ENCODE assay signal across 9 cellular contexts in the genomic region with DNA sequence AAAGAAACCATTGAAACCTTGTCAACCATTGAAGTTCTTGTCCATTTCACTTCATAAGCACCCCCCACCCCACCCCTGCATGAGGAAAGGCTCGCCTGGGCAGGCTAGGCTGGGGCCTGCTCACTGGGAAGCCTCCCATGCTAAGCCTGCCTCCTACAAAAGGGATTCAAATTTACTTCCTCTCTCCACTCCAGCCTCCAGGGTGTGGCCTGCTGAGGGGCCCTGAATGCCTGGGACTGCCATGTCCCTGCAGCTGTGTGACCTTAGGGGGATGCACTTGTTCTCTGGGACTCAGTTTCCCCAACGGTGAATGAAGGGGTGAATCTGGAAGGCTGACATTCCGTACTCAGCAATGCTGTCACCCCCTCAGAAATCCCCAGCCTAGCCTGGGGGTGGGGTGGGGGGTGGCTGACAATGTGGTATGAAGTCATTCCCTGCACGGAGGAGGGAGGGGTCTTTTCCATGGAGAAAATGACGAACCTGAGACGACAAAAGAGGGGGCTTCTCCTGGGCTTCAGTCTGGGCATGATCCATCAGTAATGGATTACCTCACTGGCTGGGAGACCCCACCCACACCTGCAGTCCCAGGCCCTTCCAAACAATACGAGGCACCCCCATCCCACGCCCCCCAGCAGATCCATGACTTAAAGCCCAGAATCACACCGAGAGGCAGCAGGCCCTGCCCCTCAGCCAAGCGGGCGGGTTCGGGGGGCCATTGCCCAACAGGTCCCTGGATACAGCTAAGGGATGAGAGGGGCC. TPM values are rescaled to one million over a fixed set of nuclear protein-coding genes. Genes with fewer than 3 reads are reported as not detected.
DNase-seq lines count a peak whose midpoint lies in the region; ATAC-seq, FAIRE-seq and TF ChIP-seq lines count a peak whose summit lies in the region.
"Had no signal": no experiment of that assay in that cellular context is flagged by ENCODE, and none has a peak within 500 bp of the region (broad histone marks: within the 10 kb centered on the region; RNA-seq: fewer than 3 reads in every experiment).

No MANE protein-coding gene starts in this region.

- H3K4me3 ChIP-seq in Panc1 (ENCODE audit: low read depth in 2 of 2, low read length in 2 of 2), result peak overlapping the region; percentile 59 to 60
- H3K4me3 ChIP-seq in pancreas, result peak overlapping the region; percentile 44 to 71 (median 62)

- H3K36me3 ChIP-seq in Panc1 (ENCODE audit: control insufficient read depth, insufficient read depth, low read length), result no peaks in the 10 kb centered on the region; the same call in 1 of the 2 replicates
- H3K36me3 ChIP-seq in pancreas, result no peaks in the 10 kb centered on the region

- no peak overlapping the region; the same call in 1 of the 2 replicates for H3K27ac ChIP-seq in Panc1 (ENCODE audit: low read length)
- H3K27ac ChIP-seq in pancreas, result no peak overlapping the region

- CTCF ChIA-PET in Panc1 (lab: Charles Lee), result no interaction called here

- in situ Hi-C loops in Panc1 (cut with HindIII; ENCODE audit: low pct_unique_long_range_greater_than_20kb, low sequenced_read_pairs), result no loop called here

- intact Hi-C loops in Panc1 (cut with micrococcal nuclease; ENCODE audit: unreplicated experiment) (no loop called here), pancreas (cut with DNase I) (no loop called here)

- no peak for DNase-seq in GM12892 (ENCODE audit: insufficient read length)
- no peak for DNase-seq in Panc1 (ENCODE audit: low read depth, low spot score)
- peak in 1 of 6 donors; percentile 33 for DNase-seq in pancreas
- no peak for DNase-seq in NCI-H446 (lab: John Stamatoyannopoulos, UW)
- no peak for DNase-seq in H4 (ENCODE audit: low spot score)
- DNase-seq in mucosa of gallbladder (ENCODE audit: low spot score), result no peak

- POLR2A ChIA-PET in Panc1 (lab: Charles Lee), result no interaction called here

- H3K27me3 ChIP-seq in Panc1 (ENCODE audit: control insufficient read depth, insufficient read depth, low read length), result no peaks in the 10 kb centered on the region
- H3K27me3 ChIP-seq in pancreas, result no peaks in the 10 kb centered on the region

- no peaks in the 10 kb centered on the region for H3K9me3 ChIP-seq in Panc1 (ENCODE audit: control insufficient read depth, insufficient read depth, low read depth, low read length)
- H3K9me3 ChIP-seq in pancreas, result no peaks in the 10 kb centered on the region

- ATAC-seq in Panc1, result no peak
- ATAC-seq in esophagus mucosa, result peak; percentile 31
- ATAC-seq in pancreas, result no peak
- no peak for ATAC-seq in HG02870 (IDR thresholded peaks at IDR 0.05; ENCODE audit: unreplicated experiment)

- TF ChIP-seq CTCF in Panc1 (IDR thresholded peaks at IDR 0.05) (no peak), pancreas (IDR thresholded peaks at IDR 0.05) (no peak)

- FAIRE-seq in GM12892 (lab: Jason Lieb, UNC), result peak; percentile 76
- no peak for FAIRE-seq in pancreas (lab: Jason Lieb, UNC)

- WGBS in pancreas, 2 donors, result 53 to 58% methylated on average over 12 of the region's 12 CpGs

- no TSS peak for BruUV-seq in Panc1 (replicated peaks; lab: Mats Ljungman, UMichigan)

- TF ChIP-seq POLR2A in GM12892 (IDR thresholded peaks at IDR 0.05; ENCODE audit: low read depth, low read length), result no peak

- peaks cover 3% of the 10 kb centered on the region; the same call in 1 of the 2 replicates for H3K4me1 ChIP-seq in Panc1 (ENCODE audit: control insufficient read depth, insufficient read depth, low read length)
- H3K4me1 ChIP-seq in pancreas, result peaks cover 6 to 13% (median 9%) of the 10 kb centered on the region in 3 donors

RNA-seq across cellular contexts. Expression of a gene that starts 1.1 kb away (rescaled TPM):
- polyA plus RNA-seq in GM12892 (2012; ENCODE audit: missing spikeins), result 32.5 TPM
- total RNA-seq in Panc1 (2021; ENCODE audit: unreplicated experiment) (42.5 TPM), esophagus mucosa (45.4 TPM), pancreas (10 to 100 TPM; 14.6 to 36.8 (median 24.1) TPM), mucosa of gallbladder (93.1 TPM)
- polyA plus RNA-seq in Panc1 (2012; ENCODE audit: insufficient read length), result 45.3 TPM
- 10 to 100 TPM; 18.1 TPM for polyA plus RNA-seq in pancreas
- total RNA-seq in H4 (2014; rRNA removed; shearing (Covaris generic)), result 76.7 and 97.2 TPM in 2 replicates

RNA-seq across cellular contexts. Expression of a gene that starts 45.2 kb away (rescaled TPM):
- polyA plus RNA-seq in GM12892 (2012; ENCODE audit: missing spikeins), result not detected
- total RNA-seq in Panc1 (2021; ENCODE audit: unreplicated experiment) (not detected), esophagus mucosa (not detected), pancreas (not detected), mucosa of gallbladder (0.40 TPM)
- not detected for polyA plus RNA-seq in Panc1 (2012; ENCODE audit: insufficient read length)
- under 1 TPM in 1 of 2 donors, not detected in 1; 0.21 TPM for polyA plus RNA-seq in pancreas
- total RNA-seq in H4 (2014; rRNA removed; shearing (Covaris generic)), result not detected in 2 replicates
- total RNA-seq: SK-MEL-5 had no signal
